29 cellular contexts compared by ENCODE assay signal in the genomic region with DNA sequence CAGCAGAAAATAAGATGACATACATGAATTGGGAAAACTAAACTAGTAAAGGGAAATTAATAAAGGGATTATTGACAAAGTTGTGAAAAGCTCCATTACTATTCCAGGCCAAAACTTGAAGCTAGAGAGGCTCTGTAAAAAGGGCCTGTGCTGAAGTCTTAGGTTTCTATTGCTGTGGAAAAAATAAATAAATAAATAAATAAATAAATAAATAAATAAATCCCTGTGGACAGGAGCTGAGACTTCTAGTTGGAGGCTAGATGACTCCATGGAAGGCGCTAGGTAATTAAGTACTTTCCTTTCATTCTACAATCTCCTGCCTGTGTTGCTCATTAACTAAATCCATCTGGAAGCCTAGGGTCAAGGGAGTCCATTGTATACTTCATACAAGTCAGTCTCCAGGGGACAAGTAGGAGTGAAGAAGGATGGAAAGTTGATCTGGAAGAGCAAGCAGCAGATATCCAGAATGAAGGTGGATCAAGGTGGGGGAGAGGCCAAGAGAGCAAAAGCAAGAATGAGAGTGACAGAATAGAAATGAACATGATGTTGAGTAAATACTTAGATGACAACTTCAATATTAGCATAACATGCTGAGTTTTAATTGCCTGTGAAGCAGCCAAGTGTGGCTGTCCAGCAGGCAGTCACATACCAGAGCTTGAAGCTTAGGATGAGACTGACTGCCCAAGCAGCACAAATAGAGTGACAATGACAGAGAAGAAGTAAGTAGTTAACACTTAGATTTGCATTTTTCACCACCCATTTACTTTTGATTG. TPM values are rescaled to one million over a fixed set of nuclear protein-coding genes. Genes with fewer than 3 reads are reported as not detected.
"Had no signal": no experiment of that assay in that cellular context is flagged by ENCODE, and none has a peak within 500 bp of the region (broad histone marks: within the 10 kb centered on the region; RNA-seq: fewer than 3 reads in every experiment).

No MANE protein-coding gene starts in this region.

- DNase-seq: activated CD4-positive, alpha-beta T cell treated with anti-CD3 and anti-CD28 coated beads for 1 hour; activated CD4-positive, alpha-beta T cell treated with anti-CD3 and anti-CD28 coated beads, Interleukin-2, amount 50 U/mL, for 1 hour; activated CD8-positive, alpha-beta T cell treated with anti-CD3 and anti-CD28 coated beads, Interleukin-2, amount 10 ng/mL, durations not matched to agents 7 days and 5 days; activated gamma-delta T cell; aorta; effector CD4-positive, alpha-beta T cell; erythroblast; foreskin fibroblast; immature natural killer cell; occipital lobe; retina; spleen; stimulated activated CD4-positive, alpha-beta T cell treated with anti-CD3 and anti-CD28 coated beads, Interleukin-4, amount 100 ng/mL, for 1 hour; stimulated activated naive CD4-positive, alpha-beta T cell; T-cell; thyroid gland; upper lobe of right lung had no signal

- H3K27me3 ChIP-seq: spleen, thyroid gland, upper lobe of right lung had no signal

- H3K36me3 ChIP-seq: spleen, thyroid gland, upper lobe of right lung had no signal

- FAIRE-seq: TTC549 had no signal

- ATAC-seq: activated CD8-positive, alpha-beta T cell treated with anti-CD3 and anti-CD28 coated beads, Interleukin-2, amount 10 ng/mL, durations not matched to agents 7 days and 5 days; T-cell; upper lobe of right lung had no signal

- H3K4me1 ChIP-seq: spleen, thyroid gland, upper lobe of right lung had no signal

- H3K9me3 ChIP-seq: spleen, thyroid gland, upper lobe of right lung had no signal

- H3K4me3 ChIP-seq: spleen, thyroid gland, upper lobe of right lung had no signal

- H3K27ac ChIP-seq: spleen, thyroid gland, upper lobe of right lung had no signal

RNA-seq across cellular contexts. Expression of a gene that starts 54.1 kb away (rescaled TPM):
- total RNA-seq: activated CD8-positive, alpha-beta T cell treated with anti-CD3 and anti-CD28 coated beads, Interleukin-2, amount 10 ng/mL, durations not matched to agents 7 days and 5 days; activated T-helper 1 cell treated with anti-CD3 and anti-CD28 coated beads, Interleukin-12 subunit alpha, Interleukin-12 subunit beta, Interleukin-2, Interleukin-4 antibody, amounts not matched to agents 30 ng/mL and 10 ng/mL and 1 ng/mL, durations not matched to agents 14 hours and 24 hours and 36 hours; aorta; cardiac septum; chondrocyte; fibroblast of lung; glomerular endothelial cell; kidney epithelial cell; lower leg skin; mononuclear cell; occipital lobe; posterior vena cava; spleen; subcutaneous adipose tissue; upper lobe of right lung had no signal
- polyA plus RNA-seq: aorta, fibroblast of lung, immature natural killer cell, neural cell, spleen had no signal
